26 cellular contexts compared by ENCODE assay signal in the genomic region with DNA sequence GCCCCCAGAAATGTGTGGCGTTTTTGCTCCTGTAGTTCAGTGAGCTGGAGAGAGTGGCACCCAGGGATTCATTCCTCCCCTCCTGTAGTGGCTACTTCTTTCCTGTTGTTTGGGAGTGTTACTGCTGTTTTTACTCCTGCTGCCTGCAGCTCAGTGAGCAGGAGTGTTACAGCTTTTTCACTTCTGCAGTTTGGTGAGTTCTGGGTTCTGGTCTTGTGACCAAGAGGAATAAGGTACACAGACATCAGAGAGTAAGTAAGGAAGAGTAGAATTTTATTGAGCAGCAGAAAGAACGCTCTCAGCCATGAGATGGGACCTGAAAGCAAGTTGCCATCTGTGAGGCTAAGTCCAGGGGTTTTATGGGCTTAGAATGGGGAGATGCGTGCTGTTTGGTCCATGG.
"Had no signal": no experiment of that assay in that cellular context is flagged by ENCODE, and none has a peak within 500 bp of the region (broad histone marks: within the 10 kb centered on the region; RNA-seq: fewer than 3 reads in every experiment).

No MANE protein-coding gene starts in this region.

- H3K4me3 ChIP-seq: adrenal gland, body of pancreas, esophagus squamous epithelium, gastroesophageal sphincter had no signal

- H3K9me3 ChIP-seq: adrenal gland, esophagus squamous epithelium had no signal

- H3K36me3 ChIP-seq: adrenal gland, esophagus squamous epithelium, gastroesophageal sphincter had no signal

- H3K27me3 ChIP-seq: adrenal gland, body of pancreas, esophagus squamous epithelium, gastroesophageal sphincter had no signal

- H3K4me1 ChIP-seq: adrenal gland, body of pancreas, esophagus squamous epithelium had no signal

- ATAC-seq: activated CD4-positive, alpha-beta T cell treated with anti-CD3 and anti-CD28 coated beads for 36 hours; activated CD8-positive, alpha-beta memory T cell treated with anti-CD3 and anti-CD28 coated beads, Interleukin-2, amount 10 ng/mL, durations not matched to agents 7 days and 5 days; activated CD8-positive, alpha-beta T cell treated with anti-CD3 and anti-CD28 coated beads, Interleukin-2, amount 10 ng/mL, durations not matched to agents 7 days and 5 days; activated naive CD8-positive, alpha-beta T cell treated with anti-CD3 and anti-CD28 coated beads, Interleukin-2, amount 50 U/mL, for 24 hours; body of pancreas; gastroesophageal sphincter had no signal

- DNase-seq: activated CD4-positive, alpha-beta memory T cell treated with anti-CD3 and anti-CD28 coated beads for 36 hours; activated CD4-positive, alpha-beta T cell treated with anti-CD3 and anti-CD28 coated beads for 36 hours; activated CD4-positive, alpha-beta T cell treated with anti-CD3 and anti-CD28 coated beads, Interleukin-2, amount 10 ng/mL, durations not matched to agents 24 days and 14 days; activated CD4-positive, CD25-positive, alpha-beta regulatory T cell; activated CD4-positive, CD25-positive, alpha-beta regulatory T cell treated with anti-CD3 and anti-CD28 coated beads, Interleukin-2, amount 50 U/mL, for 72 hours; activated CD8-positive, alpha-beta memory T cell treated with anti-CD3 and anti-CD28 coated beads, Interleukin-2, amount 10 ng/mL, durations not matched to agents 7 days and 5 days; activated CD8-positive, alpha-beta memory T cell treated with anti-CD3 and anti-CD28 coated beads, Interleukin-2, amount 50 U/mL, for 4 hours; activated CD8-positive, alpha-beta T cell treated with anti-CD3 and anti-CD28 coated beads, Interleukin-2, amount 10 ng/mL, durations not matched to agents 7 days and 5 days; activated effector memory CD4-positive, alpha-beta T cell treated with anti-CD3 and anti-CD28 coated beads, Interleukin-2, amount 50 U/mL, for 16 hours; activated naive CD4-positive, alpha-beta T cell treated with anti-CD3 and anti-CD28 coated beads for 36 hours; activated naive CD8-positive, alpha-beta T cell treated with anti-CD3 and anti-CD28 coated beads for 36 hours; activated naive CD8-positive, alpha-beta T cell treated with anti-CD3 and anti-CD28 coated beads, Interleukin-2, amount 50 U/mL, for 24 hours; activated T-cell treated with anti-CD3 and anti-CD28 coated beads, Interleukin-2, amount 50 U/mL, for 1 hour; activated T-cell treated with anti-CD3 and anti-CD28 coated beads, Interleukin-2, amount 50 U/mL, for 48 hours; adrenal gland; amygdala; aorta; body of pancreas; caudate nucleus; cortex of kidney; effector CD8-positive, alpha-beta T cell; esophagus squamous epithelium; foreskin melanocyte; T-helper 2 cell had no signal

- H3K27ac ChIP-seq: adrenal gland, body of pancreas, epithelial cell of prostate, esophagus squamous epithelium, gastroesophageal sphincter had no signal
